ENCODE assay signal across 8 cellular contexts in the genomic region with DNA sequence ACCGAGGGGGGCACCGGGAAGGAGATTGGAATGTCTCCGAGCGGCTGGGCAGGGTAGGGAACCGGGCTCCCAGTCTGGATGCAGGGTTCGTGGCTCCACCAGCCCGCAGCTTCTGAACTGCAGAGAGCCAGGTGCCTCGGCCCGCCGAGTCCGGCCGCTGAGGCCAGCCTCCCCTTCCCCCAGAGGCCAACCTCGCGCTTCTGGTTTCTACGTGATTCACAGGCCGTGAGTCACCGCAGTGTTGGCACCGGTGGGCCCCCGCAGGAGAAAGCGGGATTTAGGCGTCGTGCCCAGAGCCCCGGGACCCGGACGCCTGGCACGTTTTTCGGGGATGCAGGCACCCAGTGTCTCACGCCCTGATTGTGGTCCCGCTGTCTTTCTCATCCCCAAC. TPM values are rescaled to one million over a fixed set of nuclear protein-coding genes. Genes with fewer than 3 reads are reported as not detected.
DNase-seq lines count a peak whose midpoint lies in the region; ATAC-seq and TF ChIP-seq lines count a peak whose summit lies in the region.

No MANE protein-coding gene starts in this region.

- CTCF ChIA-PET in activated CD4-positive, alpha-beta T cell treated with anti-CD3 and anti-CD28 coated beads for 36 hours (lab: Charles Lee) = interaction anchor here (0.6 to 11.2 kb wide), 19 partner anchors 9 to 223 kb away, joined by 3 to 186 read pairs (median 8); partner anchors contain the start of genes HAPLN2, HDGF, ISG20L2 and METTL25B
- CTCF ChIA-PET in activated CD4-positive, alpha-beta T cell treated with anti-CD3 and anti-CD28 coated beads, Interleukin-2, amount 10 ng/mL, durations not matched to agents 7 days and 5 days (lab: Charles Lee) = interaction anchor here (1.0 to 6.7 kb wide), 5 partner anchors 11 to 155 kb away, joined by 3 to 63 read pairs (median 21); partner anchors contain the start of genes INSRR and NTRK1

- H2AFZ ChIP-seq in fibroblast of lung (ENCODE audit: low read length) (no peak overlapping the region), neuronal stem cell (ENCODE audit: low read length) (peak overlapping the region; percentile 91)

- H3K14ac ChIP-seq in neuronal stem cell (ENCODE audit: low read length) = no peak overlapping the region

- no peak overlapping the region for H2BK120ac ChIP-seq in neuronal stem cell (ENCODE audit: low read depth, low read length)

- peaks cover 24% of the 10 kb centered on the region for H3K4me1 Mint-ChIP-seq in activated CD4-positive, alpha-beta T cell treated with anti-CD3 and anti-CD28 coated beads for 36 hours
- H3K4me1 Mint-ChIP-seq in activated CD4-positive, alpha-beta T cell treated with anti-CD3 and anti-CD28 coated beads, Interleukin-2, amount 10 ng/mL, durations not matched to agents 7 days and 5 days = peaks cover 25% of the 10 kb centered on the region

- peak overlapping the region; percentile 71 for H3K4me3 Mint-ChIP-seq in activated CD4-positive, alpha-beta T cell treated with anti-CD3 and anti-CD28 coated beads for 36 hours
- H3K4me3 Mint-ChIP-seq in activated CD4-positive, alpha-beta T cell treated with anti-CD3 and anti-CD28 coated beads, Interleukin-2, amount 10 ng/mL, durations not matched to agents 7 days and 5 days = no peak overlapping the region

- peak overlapping the region; percentile 37 to 69 (median 52) for H3K4me3 ChIP-seq in fibroblast of lung (replicated peaks in 1 of 4; ENCODE audit: control extremely low read depth in 1 of 4, insufficient read depth in 1 of 4, low read depth in 3 of 4, low read length in 4 of 4)
- H3K4me3 ChIP-seq in neuronal stem cell (ENCODE audit: low read length in 2 of 2) = peak overlapping the region; percentile 63 to 87

- no peaks in the 10 kb centered on the region for H3K9me3 ChIP-seq in fibroblast of lung (ENCODE audit: control insufficient read depth, insufficient read depth, low read depth, low read length)
- H3K9me3 ChIP-seq in neuronal stem cell (replicated peaks in 1 of 2; ENCODE audit: control insufficient read depth in 2 of 2, insufficient read depth in 1 of 2, low read depth in 1 of 2, low read length in 2 of 2) = no peaks in the 10 kb centered on the region

- POLR2A ChIA-PET in activated CD4-positive, alpha-beta T cell treated with anti-CD3 and anti-CD28 coated beads for 36 hours (lab: Charles Lee) = no interaction called here
- POLR2A ChIA-PET in activated CD4-positive, alpha-beta T cell treated with anti-CD3 and anti-CD28 coated beads, Interleukin-2, amount 10 ng/mL, durations not matched to agents 7 days and 5 days (lab: Charles Lee) = no interaction called here

- H4K8ac ChIP-seq in neuronal stem cell (ENCODE audit: low read depth, low read length) = no peak overlapping the region

- no peaks in the 10 kb centered on the region for H3K36me3 Mint-ChIP-seq in activated CD4-positive, alpha-beta T cell treated with anti-CD3 and anti-CD28 coated beads for 36 hours (ENCODE audit: low read depth)
- H3K36me3 Mint-ChIP-seq in activated CD4-positive, alpha-beta T cell treated with anti-CD3 and anti-CD28 coated beads, Interleukin-2, amount 10 ng/mL, durations not matched to agents 7 days and 5 days (ENCODE audit: low read depth) = peaks cover 5% of the 10 kb centered on the region

- peaks cover 9% of the 10 kb centered on the region for H3K79me1 ChIP-seq in neuronal stem cell (ENCODE audit: low read depth, low read length)

- H2BK12ac ChIP-seq in neuronal stem cell (ENCODE audit: low read length) = no peak overlapping the region

- H3K27me3 ChIP-seq in fibroblast of lung (ENCODE audit: control insufficient read depth, insufficient read depth, low read length) (no peaks in the 10 kb centered on the region), neuronal stem cell (ENCODE audit: control insufficient read depth in 3 of 3, insufficient read depth in 3 of 3, low read depth in 1 of 3, low read length in 3 of 3) (no peaks in the 10 kb centered on the region)

- H3K9me3 Mint-ChIP-seq in activated CD4-positive, alpha-beta T cell treated with anti-CD3 and anti-CD28 coated beads for 36 hours (ENCODE audit: low read depth) = no peaks in the 10 kb centered on the region
- H3K9me3 Mint-ChIP-seq in activated CD4-positive, alpha-beta T cell treated with anti-CD3 and anti-CD28 coated beads, Interleukin-2, amount 10 ng/mL, durations not matched to agents 7 days and 5 days = no peaks in the 10 kb centered on the region

- H4K20me1 ChIP-seq in fibroblast of lung (ENCODE audit: control insufficient read depth, extremely low read depth, insufficient read depth, low read length) = no peaks in the 10 kb centered on the region

- H3K36me3 ChIP-seq in fibroblast of lung (ENCODE audit: control insufficient read depth, insufficient read depth, low read length) (peaks cover 8% of the 10 kb centered on the region), neuronal stem cell (replicated peaks in 1 of 2; ENCODE audit: control insufficient read depth in 2 of 2, insufficient read depth in 2 of 2, low read length in 2 of 2) (peaks cover 11 to 13% of the 10 kb centered on the region in 2 donors)

- H3K18ac ChIP-seq in neuronal stem cell (ENCODE audit: low read length) = peak overlapping the region; percentile 96

- peak overlapping the region; percentile 68 for H2AK5ac ChIP-seq in neuronal stem cell (ENCODE audit: low read depth, low read length)

- peak overlapping the region; percentile 54 for H3K27ac ChIP-seq in fibroblast of lung (ENCODE audit: insufficient read depth, low read length)
- H3K27ac ChIP-seq in neuronal stem cell (replicated peaks; ENCODE audit: low read length) = peak overlapping the region; percentile 92

- DNase-seq in activated CD4-positive, alpha-beta T cell treated with anti-CD3 and anti-CD28 coated beads for 36 hours = peak; percentile 81
- no peak for DNase-seq in activated CD4-positive, alpha-beta T cell treated with anti-CD3 and anti-CD28 coated beads, Interleukin-2, amount 10 ng/mL, durations not matched to agents 7 days and 5 days
- peak; percentile 53 to 68 for DNase-seq in activated CD4-positive, alpha-beta T cell treated with anti-CD3 and anti-CD28 coated beads, Interleukin-2, amount 50 U/mL, for 48 hours
- DNase-seq in fibroblast of lung (ENCODE audit: low read depth in 2 of 2) (peak; percentile 67 to 72), neuronal stem cell (ENCODE audit: low spot score) (no peak), DMS153 treated with DMSO at 0.1 percent for 48 hours (lab: John Stamatoyannopoulos, UW; ENCODE audit: unreplicated experiment) (no peak), GDM1 (lab: John Stamatoyannopoulos, UW) (no peak), NCI-H774 (lab: John Stamatoyannopoulos, UW) (no peak)

- peak overlapping the region; percentile 76 for H3K23ac ChIP-seq in neuronal stem cell (ENCODE audit: low read depth, low read length, poor library complexity)

- H3K4ac ChIP-seq in neuronal stem cell (ENCODE audit: low read length) = peak overlapping the region; percentile 2

- no peak overlapping the region for H4K91ac ChIP-seq in neuronal stem cell (ENCODE audit: low read depth, low read length, poor library complexity)

- peak overlapping the region; percentile 90 for H2BK5ac ChIP-seq in neuronal stem cell (ENCODE audit: low read length)

- H3K4me2 ChIP-seq in fibroblast of lung (ENCODE audit: extremely low read depth, insufficient read depth, low read length) (peak overlapping the region; percentile 59), neuronal stem cell (ENCODE audit: insufficient read depth, low read length, poor library complexity, severe bottlenecking) (peak overlapping the region; percentile 93)

- H3K9ac ChIP-seq in fibroblast of lung (ENCODE audit: insufficient read depth, low read length) = peak overlapping the region; percentile 48
- peak overlapping the region; percentile 87 for H3K9ac ChIP-seq in neuronal stem cell (ENCODE audit: low read depth, low read length, poor library complexity)

- no peak overlapping the region for H3K27ac Mint-ChIP-seq in activated CD4-positive, alpha-beta T cell treated with anti-CD3 and anti-CD28 coated beads for 36 hours
- no peak overlapping the region for H3K27ac Mint-ChIP-seq in activated CD4-positive, alpha-beta T cell treated with anti-CD3 and anti-CD28 coated beads, Interleukin-2, amount 10 ng/mL, durations not matched to agents 7 days and 5 days

- H3K27me3 Mint-ChIP-seq in activated CD4-positive, alpha-beta T cell treated with anti-CD3 and anti-CD28 coated beads for 36 hours = peaks cover 22% of the 10 kb centered on the region
- H3K27me3 Mint-ChIP-seq in activated CD4-positive, alpha-beta T cell treated with anti-CD3 and anti-CD28 coated beads, Interleukin-2, amount 10 ng/mL, durations not matched to agents 7 days and 5 days = peaks cover 38% of the 10 kb centered on the region

- TF ChIP-seq CTCF in fibroblast of lung (conservative IDR thresholded peaks at IDR 0.05 in 1 of 2, IDR thresholded peaks at IDR 0.05 in 1 of 2; ENCODE audit: low read depth in 1 of 2, low read length in 2 of 2) = no peak

- H3K4me1 ChIP-seq in fibroblast of lung (ENCODE audit: control insufficient read depth, extremely low read depth, insufficient read depth, low read length) (peaks cover 35% of the 10 kb centered on the region), neuronal stem cell (ENCODE audit: control insufficient read depth in 2 of 2, insufficient read depth in 1 of 2, low read depth in 1 of 2, low read length in 2 of 2) (peaks cover 46 to 52% of the 10 kb centered on the region in 2 donors)

- WGBS in neuronal stem cell (ENCODE audit: extremely low coverage in 2 of 2, insufficient read length in 2 of 2, insufficient replicate concordance in 1 of 2), 2 donors = no CpG with 5 or more reads among the region's 29 CpGs

- H2BK15ac ChIP-seq in neuronal stem cell (ENCODE audit: low read length) = peak overlapping the region; percentile 40

- peak; percentile 48 for ATAC-seq in activated CD4-positive, alpha-beta T cell treated with anti-CD3 and anti-CD28 coated beads for 36 hours

- intact Hi-C loops in activated CD4-positive, alpha-beta T cell treated with anti-CD3 and anti-CD28 coated beads for 36 hours (cut with DNase I, micrococcal nuclease) = loop anchor here (1.0 to 5.0 kb wide), 4 partner anchors 16 to 78 kb away; no protein-coding TSS in a partner anchor

- H3K79me2 ChIP-seq in fibroblast of lung (ENCODE audit: control insufficient read depth, insufficient read depth, low read length) = no peaks in the 10 kb centered on the region

RNA-seq across cellular contexts. Expression of gene CRABP2, which starts 0.5 kb away (rescaled TPM):
- under 1 TPM; 0.88 to 0.98 TPM for total RNA-seq in activated CD4-positive, alpha-beta T cell treated with anti-CD3 and anti-CD28 coated beads for 36 hours
- 1 to 10 TPM in 1 of 2 experiments, under 1 TPM in 1; 0.77 to 1.1 TPM for total RNA-seq in activated CD4-positive, alpha-beta T cell treated with anti-CD3 and anti-CD28 coated beads, Interleukin-2, amount 10 ng/mL, durations not matched to agents 7 days and 5 days
- total RNA-seq in fibroblast of lung = 33.4 and 70.4 TPM in 2 replicates
- polyA plus RNA-seq in fibroblast of lung = 48.9 and 184 TPM in 2 replicates
- 130 and 416 TPM in 2 replicates for polyA plus RNA-seq in fibroblast of lung (2012)
- polyA minus RNA-seq in fibroblast of lung (ENCODE audit: low replicate concordance) = 25.3 and 53.9 TPM in 2 replicates
- polyA plus RNA-seq in neuronal stem cell (2013, experiment 1 of 2) = 479 TPM
- 474 TPM for polyA plus RNA-seq in neuronal stem cell (2013, experiment 2 of 2)

RNA-seq across cellular contexts. Expression of gene METTL25B, which starts 23.3 kb away (rescaled TPM):
- total RNA-seq in activated CD4-positive, alpha-beta T cell treated with anti-CD3 and anti-CD28 coated beads for 36 hours = 10 to 100 TPM; 31.0 to 40.5 TPM
- total RNA-seq in activated CD4-positive, alpha-beta T cell treated with anti-CD3 and anti-CD28 coated beads, Interleukin-2, amount 10 ng/mL, durations not matched to agents 7 days and 5 days = 10 to 100 TPM; 26.2 to 29.7 TPM
- total RNA-seq in fibroblast of lung = 12.6 and 17.3 TPM in 2 replicates
- 5.5 and 6.4 TPM in 2 replicates for polyA plus RNA-seq in fibroblast of lung
- polyA plus RNA-seq in fibroblast of lung (2012) = 8.4 and 10.4 TPM in 2 replicates
- polyA minus RNA-seq in fibroblast of lung (ENCODE audit: low replicate concordance) = 13.9 and 23.2 TPM in 2 replicates
- 48.9 TPM for polyA plus RNA-seq in neuronal stem cell (2013, experiment 1 of 2)
- polyA plus RNA-seq in neuronal stem cell (2013, experiment 2 of 2) = 45.3 TPM

RNA-seq across cellular contexts. Expression of gene ISG20L2, which starts 23.6 kb away (rescaled TPM):
- total RNA-seq in activated CD4-positive, alpha-beta T cell treated with anti-CD3 and anti-CD28 coated beads for 36 hours = 10 to 100 TPM; 48.4 to 65.2 TPM
- total RNA-seq in activated CD4-positive, alpha-beta T cell treated with anti-CD3 and anti-CD28 coated beads, Interleukin-2, amount 10 ng/mL, durations not matched to agents 7 days and 5 days = 10 to 100 TPM; 47.0 to 58.0 TPM
- 5.4 and 5.8 TPM in 2 replicates for total RNA-seq in fibroblast of lung
- 23.6 and 29.9 TPM in 2 replicates for polyA plus RNA-seq in fibroblast of lung
- 17.3 and 18.9 TPM in 2 replicates for polyA plus RNA-seq in fibroblast of lung (2012)
- 64.3 and 80.6 TPM in 2 replicates for polyA minus RNA-seq in fibroblast of lung (ENCODE audit: low replicate concordance)
- polyA plus RNA-seq in neuronal stem cell (2013, experiment 1 of 2) = 32.9 TPM
- 33.3 TPM for polyA plus RNA-seq in neuronal stem cell (2013, experiment 2 of 2)

RNA-seq across cellular contexts. Expression of gene NES, which starts 27.7 kb away (rescaled TPM):
- total RNA-seq in activated CD4-positive, alpha-beta T cell treated with anti-CD3 and anti-CD28 coated beads for 36 hours = under 1 TPM in 1 of 2 experiments, not detected in 1; 0.02 TPM
- not detected for total RNA-seq in activated CD4-positive, alpha-beta T cell treated with anti-CD3 and anti-CD28 coated beads, Interleukin-2, amount 10 ng/mL, durations not matched to agents 7 days and 5 days
- total RNA-seq in fibroblast of lung = 44.2 and 87.4 TPM in 2 replicates
- 23.0 and 34.6 TPM in 2 replicates for polyA plus RNA-seq in fibroblast of lung
- 176 and 247 TPM in 2 replicates for polyA plus RNA-seq in fibroblast of lung (2012)
- 82.1 and 135 TPM in 2 replicates for polyA minus RNA-seq in fibroblast of lung (ENCODE audit: low replicate concordance)
- polyA plus RNA-seq in neuronal stem cell (2013, experiment 1 of 2) = 150 TPM
- 143 TPM for polyA plus RNA-seq in neuronal stem cell (2013, experiment 2 of 2)

RNA-seq across cellular contexts. Expression of gene MRPL24, which starts 36.0 kb away (rescaled TPM):
- 10 to 100 TPM; 81.9 to 89.7 TPM for total RNA-seq in activated CD4-positive, alpha-beta T cell treated with anti-CD3 and anti-CD28 coated beads for 36 hours
- total RNA-seq in activated CD4-positive, alpha-beta T cell treated with anti-CD3 and anti-CD28 coated beads, Interleukin-2, amount 10 ng/mL, durations not matched to agents 7 days and 5 days = 10 to 100 TPM; 50.4 to 54.7 TPM
- 39.8 and 58.8 TPM in 2 replicates for total RNA-seq in fibroblast of lung
- 67.2 and 108 TPM in 2 replicates for polyA plus RNA-seq in fibroblast of lung
- polyA plus RNA-seq in fibroblast of lung (2012) = 84.6 and 128 TPM in 2 replicates
- polyA minus RNA-seq in fibroblast of lung (ENCODE audit: low replicate concordance) = 49.8 and 84.4 TPM in 2 replicates
- 31.9 TPM for polyA plus RNA-seq in neuronal stem cell (2013, experiment 1 of 2)
- polyA plus RNA-seq in neuronal stem cell (2013, experiment 2 of 2) = 30.3 TPM

Comparison
In these comparisons a context has a peak if more than half of its experiments do, and no peak if none do; other contexts are left out.
1. DNase-seq: peak in activated CD4-positive, alpha-beta T cell treated with anti-CD3 and anti-CD28 coated beads for 36 hours (single experiment), activated CD4-positive, alpha-beta T cell treated with anti-CD3 and anti-CD28 coated beads, Interleukin-2, amount 50 U/mL, for 48 hours (2 of 2) and fibroblast of lung (2 of 2); none in activated CD4-positive, alpha-beta T cell treated with anti-CD3 and anti-CD28 coated beads, Interleukin-2, amount 10 ng/mL, durations not matched to agents 7 days and 5 days (single experiment), neuronal stem cell (single experiment), DMS153 treated with DMSO at 0.1 percent for 48 hours (single experiment), GDM1 (single experiment) and NCI-H774 (single experiment).
2. RNA of gene CRABP2, which starts 0.5 kb away (total RNA-seq): 33.4 to 70.4 TPM in fibroblast of lung; 0.77 to 1.1 TPM in activated CD4-positive, alpha-beta T cell treated with anti-CD3 and anti-CD28 coated beads, Interleukin-2, amount 10 ng/mL, durations not matched to agents 7 days and 5 days and 0.88 to 0.98 TPM in activated CD4-positive, alpha-beta T cell treated with anti-CD3 and anti-CD28 coated beads for 36 hours; every median in the first group is over 10 times any median in the second.